12 cellular contexts compared by ENCODE assay signal in genomic region chr15:67198157-67198754, GRCh38. TPM values are rescaled to one million over a fixed set of nuclear protein-coding genes. Genes with fewer than 3 reads are reported as not detected.
DNase-seq lines count a peak whose midpoint lies in the region; ATAC-seq, FAIRE-seq and TF ChIP-seq lines count a peak whose summit lies in the region.
"Had no signal": no experiment of that assay in that cellular context is flagged by ENCODE, and none has a peak within 500 bp of the region (broad histone marks: within the 10 kb centered on the region; RNA-seq: fewer than 3 reads in every experiment).

No MANE protein-coding gene starts in this region.

- H3K27me3 Mint-ChIP-seq in activated CD8-positive, alpha-beta T cell treated with anti-CD3 and anti-CD28 coated beads, Interleukin-2, amount 10 ng/mL, durations not matched to agents 7 days and 5 days (ENCODE audit: low read depth), result no peaks in the 10 kb centered on the region
- H3K27me3 Mint-ChIP-seq in neural progenitor cell (ENCODE audit: insufficient read depth, low read depth), result peaks cover 11% of the 10 kb centered on the region

- H3K4me1 ChIP-seq in neural progenitor cell (peaks cover 21% of the 10 kb centered on the region), esophagus squamous epithelium (peaks cover 0 to 35% (median 16%) of the 10 kb centered on the region in 3 donors)
- H3K4me1 ChIP-seq: left lung, prostate gland had no signal

- H3K27ac ChIP-seq in neural progenitor cell, result no peak overlapping the region
- no peak overlapping the region for H3K27ac ChIP-seq in esophagus squamous epithelium
- H3K27ac ChIP-seq: left lung, prostate gland had no signal

- H3K4me1 Mint-ChIP-seq in activated CD8-positive, alpha-beta T cell treated with anti-CD3 and anti-CD28 coated beads, Interleukin-2, amount 10 ng/mL, durations not matched to agents 7 days and 5 days (ENCODE audit: low read depth), result peaks cover 13% of the 10 kb centered on the region
- peaks cover 30% of the 10 kb centered on the region for H3K4me1 Mint-ChIP-seq in neural progenitor cell

- DNase-seq in GM12864 (ENCODE audit: low read depth) (peak; percentile 27), neural progenitor cell (ENCODE audit: low spot score) (no peak), T-helper 9 cell (no peak), esophagus squamous epithelium (lab: John Stamatoyannopoulos, UW) (no peak), HTR-8/SVneo (ENCODE audit: insufficient read length, low spot score) (no peak)
- DNase-seq in activated CD8-positive, alpha-beta T cell treated with anti-CD3 and anti-CD28 coated beads, Interleukin-2, amount 10 ng/mL, durations not matched to agents 7 days and 5 days, result no peak
- DNase-seq: DMS153, left lung, RPMI8226 had no signal

- H3K36me3 ChIP-seq in neural progenitor cell (peaks cover 4% of the 10 kb centered on the region), esophagus squamous epithelium (peaks cover 0 to 47% (median 4%) of the 10 kb centered on the region in 3 donors)
- H3K36me3 ChIP-seq: prostate gland had no signal

- WGBS in esophagus squamous epithelium, 2 donors, result 90 to 98% methylated on average over 7 of the region's 7 CpGs

- H2AFZ ChIP-seq in neural progenitor cell (replicated peaks), result no peak overlapping the region

- H3K27ac Mint-ChIP-seq in activated CD8-positive, alpha-beta T cell treated with anti-CD3 and anti-CD28 coated beads, Interleukin-2, amount 10 ng/mL, durations not matched to agents 7 days and 5 days, result peak overlapping the region; percentile 12
- no peak overlapping the region for H3K27ac Mint-ChIP-seq in neural progenitor cell

- H3F3A ChIP-seq in neural progenitor cell (ENCODE audit: low read depth), result peaks cover 5% of the 10 kb centered on the region

- H3K9me3 ChIP-seq in neural progenitor cell (ENCODE audit: low read depth) (no peaks in the 10 kb centered on the region), esophagus squamous epithelium (no peaks in the 10 kb centered on the region)
- H3K9me3 ChIP-seq: left lung, prostate gland, vagina had no signal

- peaks cover 74% of the 10 kb centered on the region for H3K36me3 Mint-ChIP-seq in activated CD8-positive, alpha-beta T cell treated with anti-CD3 and anti-CD28 coated beads, Interleukin-2, amount 10 ng/mL, durations not matched to agents 7 days and 5 days (ENCODE audit: low read depth)
- peaks cover 22% of the 10 kb centered on the region for H3K36me3 Mint-ChIP-seq in neural progenitor cell

- H3K4me3 ChIP-seq in GM12864 (ENCODE audit: low read depth, low read length) (no peak overlapping the region), neural progenitor cell (no peak overlapping the region), esophagus squamous epithelium (no peak overlapping the region)
- H3K4me3 ChIP-seq: left lung, prostate gland, vagina had no signal

- CTCF ChIA-PET in activated CD8-positive, alpha-beta T cell treated with anti-CD3 and anti-CD28 coated beads, Interleukin-2, amount 10 ng/mL, durations not matched to agents 7 days and 5 days (lab: Charles Lee), result interaction anchor here (1.2 to 1.9 kb wide), 3 partner anchors 19 to 230 kb away, joined by 3 to 8 read pairs (median 4); no protein-coding TSS in a partner anchor

- intact Hi-C loops in esophagus squamous epithelium (cut with DNase I), result no loop called here

- H3K9me3 Mint-ChIP-seq in activated CD8-positive, alpha-beta T cell treated with anti-CD3 and anti-CD28 coated beads, Interleukin-2, amount 10 ng/mL, durations not matched to agents 7 days and 5 days (ENCODE audit: insufficient read depth), result no peaks in the 10 kb centered on the region
- H3K9me3 Mint-ChIP-seq in neural progenitor cell, result no peaks in the 10 kb centered on the region

- H4K20me1 ChIP-seq in neural progenitor cell (ENCODE audit: low read depth), result peaks cover 10% of the 10 kb centered on the region

- POLR2A ChIA-PET in activated CD8-positive, alpha-beta T cell treated with anti-CD3 and anti-CD28 coated beads, Interleukin-2, amount 10 ng/mL, durations not matched to agents 7 days and 5 days (lab: Charles Lee), result no interaction called here

- H3K79me2 ChIP-seq in neural progenitor cell (ENCODE audit: low read depth), result no peaks in the 10 kb centered on the region

- no peak for FAIRE-seq in HTR-8/SVneo (lab: Jason Lieb, UNC)

- no peak overlapping the region for H3K9ac ChIP-seq in neural progenitor cell

- H3K4me3 Mint-ChIP-seq in activated CD8-positive, alpha-beta T cell treated with anti-CD3 and anti-CD28 coated beads, Interleukin-2, amount 10 ng/mL, durations not matched to agents 7 days and 5 days, result no peak overlapping the region
- peak overlapping the region; percentile 0 for H3K4me3 Mint-ChIP-seq in neural progenitor cell

- TF ChIP-seq CTCF in GM12864 (IDR thresholded peaks at IDR 0.05; ENCODE audit: low read depth, low read length, missing control alignments) (no peak), neural progenitor cell (IDR thresholded peaks at IDR 0.05) (no peak), esophagus squamous epithelium (IDR thresholded peaks at IDR 0.05) (no peak)

- TF ChIP-seq POLR2A in esophagus squamous epithelium (IDR thresholded peaks at IDR 0.05), result no peak

- peak; percentile 52 for ATAC-seq in GM21723 (IDR thresholded peaks at IDR 0.05; ENCODE audit: unreplicated experiment)
- no peak for ATAC-seq in activated CD8-positive, alpha-beta T cell treated with anti-CD3 and anti-CD28 coated beads, Interleukin-2, amount 10 ng/mL, durations not matched to agents 7 days and 5 days
- ATAC-seq: left lung had no signal

- H3K4me2 ChIP-seq in neural progenitor cell, result no peak overlapping the region

- no peaks in the 10 kb centered on the region for H3K27me3 ChIP-seq in neural progenitor cell
- no peaks in the 10 kb centered on the region for H3K27me3 ChIP-seq in esophagus squamous epithelium
- H3K27me3 ChIP-seq: left lung, vagina had no signal

RNA-seq across cellular contexts. Expression of gene AAGAB, which starts 56.2 kb away (rescaled TPM):
- 10 to 100 TPM; 57.2 TPM for total RNA-seq in activated CD8-positive, alpha-beta T cell treated with anti-CD3 and anti-CD28 coated beads, Interleukin-2, amount 10 ng/mL, durations not matched to agents 7 days and 5 days
- total RNA-seq in neural progenitor cell (ENCODE audit: low replicate concordance) (61.5 and 68.0 TPM in 2 replicates), esophagus squamous epithelium (10 to 100 TPM; 16.7 to 35.6 (median 31.4) TPM)

RNA-seq across cellular contexts. Expression of gene IQCH, which starts 56.3 kb away (rescaled TPM):
- 1 to 10 TPM in 1 of 2 experiments, under 1 TPM in 1; 0.97 to 2.2 TPM for total RNA-seq in activated CD8-positive, alpha-beta T cell treated with anti-CD3 and anti-CD28 coated beads, Interleukin-2, amount 10 ng/mL, durations not matched to agents 7 days and 5 days
- total RNA-seq in neural progenitor cell (ENCODE audit: low replicate concordance), result 6.4 and 21.0 TPM in 2 replicates
- total RNA-seq in esophagus squamous epithelium, result 1 to 10 TPM in 3 of 4 donors, not detected in 1; 1.9 to 3.1 (median 3.0) TPM
